ENCODE assay signal across 8 cellular contexts in the genomic region with DNA sequence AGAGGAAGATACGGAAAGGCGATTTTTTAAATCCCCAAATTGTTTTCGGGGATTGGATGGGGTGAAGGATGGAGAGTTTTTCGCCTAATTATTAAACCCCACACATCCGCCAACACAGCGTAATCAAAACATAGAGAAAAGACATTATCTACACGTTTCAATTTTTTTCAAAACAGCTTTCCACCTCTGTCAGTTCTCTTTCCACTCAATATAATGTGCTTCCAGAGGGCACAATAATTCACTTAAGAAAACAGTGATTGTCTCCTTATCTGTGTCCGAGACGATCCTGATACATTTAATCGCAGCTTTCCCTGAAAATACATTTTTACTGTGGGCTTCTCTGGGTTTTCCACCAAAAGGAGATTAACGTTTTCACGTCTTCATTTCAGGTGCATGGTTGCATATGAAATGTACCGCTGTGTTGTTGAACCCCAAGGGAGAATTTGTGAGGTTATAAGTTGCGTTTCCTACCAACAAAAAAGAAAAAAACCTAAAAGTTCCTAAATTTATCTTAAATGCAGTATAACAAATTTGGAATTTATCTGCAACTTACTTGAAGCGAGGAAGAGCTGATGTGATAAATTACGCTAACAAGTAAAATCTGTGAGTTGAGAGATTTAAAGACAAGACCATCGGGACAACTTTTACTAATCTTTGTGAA. TPM values are rescaled to one million over a fixed set of nuclear protein-coding genes. Genes with fewer than 3 reads are reported as not detected.
DNase-seq lines count a peak whose midpoint lies in the region; ATAC-seq and TF ChIP-seq lines count a peak whose summit lies in the region.

No MANE protein-coding gene starts in this region.

- H3K4me1 ChIP-seq in ACC112 (ENCODE audit: control insufficient read depth, insufficient read depth, low read length, unreplicated experiment) (peaks cover 8% of the 10 kb centered on the region), HUES6 (ENCODE audit: control insufficient read depth, insufficient read depth, low read length) (peaks cover 10% of the 10 kb centered on the region; the same call in 1 of the 2 replicates), aorta (ENCODE audit: control insufficient read depth in 1 of 2, insufficient read depth in 2 of 2, low read length in 2 of 2) (peaks cover 0 to 2% of the 10 kb centered on the region in 2 donors)

- peak overlapping the region; percentile 85 for H3K9ac ChIP-seq in HUES6 (ENCODE audit: low read length)

- peak overlapping the region; percentile 73 for H2AFZ ChIP-seq in ACC112 (ENCODE audit: low read length, unreplicated experiment)

- no peaks in the 10 kb centered on the region for H3K36me3 ChIP-seq in ACC112 (ENCODE audit: insufficient read depth, low read length)
- no peaks in the 10 kb centered on the region for H3K36me3 ChIP-seq in HUES6 (ENCODE audit: control insufficient read depth, insufficient read depth, low read length)
- H3K36me3 ChIP-seq in aorta (ENCODE audit: control insufficient read depth in 1 of 2, insufficient read depth in 2 of 2, low read length in 1 of 2) = no peaks in the 10 kb centered on the region

- peaks cover 39% of the 10 kb centered on the region for H3K79me2 ChIP-seq in ACC112 (ENCODE audit: control insufficient read depth, insufficient read depth, low read length, unreplicated experiment)

- peak overlapping the region; percentile 94 for H3K27ac Mint-ChIP-seq in memory B cell

- intact Hi-C loops in aorta (cut with DNase I) = loop anchor here in 1 of 2 donors (10.0 kb wide), 1 partner anchor 55 kb away; a partner anchor contains a TSS

- H3K9me3 ChIP-seq in HUES6 (ENCODE audit: control insufficient read depth, insufficient read depth, low read depth, low read length) = no peaks in the 10 kb centered on the region
- no peaks in the 10 kb centered on the region for H3K9me3 ChIP-seq in aorta (ENCODE audit: control insufficient read depth, low read length)

- H3K27me3 ChIP-seq in ACC112 (ENCODE audit: insufficient read depth, low read length) = no peaks in the 10 kb centered on the region
- H3K27me3 ChIP-seq in HUES6 (ENCODE audit: control insufficient read depth, insufficient read depth, low read length) = peaks cover 34% of the 10 kb centered on the region
- H3K27me3 ChIP-seq in aorta (ENCODE audit: control insufficient read depth in 1 of 2, insufficient read depth in 2 of 2, low read length in 1 of 2) = no peaks in the 10 kb centered on the region

- H3K9me3 Mint-ChIP-seq in memory B cell = no peaks in the 10 kb centered on the region

- no peak for ATAC-seq in memory B cell (ENCODE audit: low read depth)
- no peak for ATAC-seq in aorta (ENCODE audit: low FRiP score)
- no peak for ATAC-seq in GM18517 (IDR thresholded peaks at IDR 0.05; ENCODE audit: unreplicated experiment)
- ATAC-seq in GM19467 (IDR thresholded peaks at IDR 0.05; ENCODE audit: unreplicated experiment) = no peak

- peak overlapping the region; percentile 98 for H3K4me3 ChIP-seq in ACC112 (ENCODE audit: low read depth, low read length)
- H3K4me3 ChIP-seq in HUES6 (ENCODE audit: low read depth, low read length) = peak overlapping the region; percentile 87
- peak overlapping the region; percentile 89 to 96 for H3K4me3 ChIP-seq in cardiac fibroblast (replicated peaks in 1 of 2; ENCODE audit: low read depth in 2 of 2, low read length in 2 of 2)
- peak overlapping the region; percentile 62 to 96 for H3K4me3 ChIP-seq in aorta (ENCODE audit: low read length in 2 of 2)

- H3K4me3 Mint-ChIP-seq in memory B cell = peak overlapping the region; percentile 99

- H3K4me1 Mint-ChIP-seq in memory B cell = peaks cover 25% of the 10 kb centered on the region

- no peak for TF ChIP-seq CTCF in cardiac fibroblast (IDR thresholded peaks at IDR 0.05; ENCODE audit: low read depth, low read length)

- WGBS in aorta, 2 donors = 5 to 6% methylated on average over 17 of the region's 17 CpGs

- H3K36me3 Mint-ChIP-seq in memory B cell = peaks cover 3% of the 10 kb centered on the region

- DNase-seq in cardiac fibroblast (ENCODE audit: low read depth in 2 of 2) = peak in 1 of 2 donors; percentile 27
- DNase-seq in memory B cell (ENCODE audit: low spot score in 2 of 2) = no peak
- no peak for DNase-seq in aorta
- DNase-seq in occipital lobe (lab: John Stamatoyannopoulos, UW) = no peak

- no peak overlapping the region for H3K27ac ChIP-seq in ACC112 (ENCODE audit: low read depth, low read length)
- no peak overlapping the region for H3K27ac ChIP-seq in HUES6 (ENCODE audit: low read depth, low read length)
- no peak overlapping the region for H3K27ac ChIP-seq in aorta (ENCODE audit: low read depth in 1 of 2, low read length in 2 of 2)

- H3K27me3 Mint-ChIP-seq in memory B cell = no peaks in the 10 kb centered on the region

RNA-seq across cellular contexts. Expression of a gene that starts 0.6 kb away (rescaled TPM):
- total RNA-seq in aorta (10 to 100 TPM in 1 of 2 donors, 1 to 10 TPM in 1; 7.9 to 10.7 TPM), occipital lobe (76.0 TPM)
- 1 to 10 TPM; 3.7 to 5.4 TPM for polyA plus RNA-seq in aorta

RNA-seq across cellular contexts. Expression of a gene that starts 56.2 kb away (rescaled TPM):
- under 1 TPM in 1 of 2 donors, not detected in 1; 0.45 TPM for total RNA-seq in aorta
- 1 to 10 TPM in 1 of 2 donors, not detected in 1; 2.3 TPM for polyA plus RNA-seq in aorta
- under 0.01 TPM for total RNA-seq in occipital lobe
